Comparison of ENCODE assay signal across 31 cellular contexts in the genomic region with DNA sequence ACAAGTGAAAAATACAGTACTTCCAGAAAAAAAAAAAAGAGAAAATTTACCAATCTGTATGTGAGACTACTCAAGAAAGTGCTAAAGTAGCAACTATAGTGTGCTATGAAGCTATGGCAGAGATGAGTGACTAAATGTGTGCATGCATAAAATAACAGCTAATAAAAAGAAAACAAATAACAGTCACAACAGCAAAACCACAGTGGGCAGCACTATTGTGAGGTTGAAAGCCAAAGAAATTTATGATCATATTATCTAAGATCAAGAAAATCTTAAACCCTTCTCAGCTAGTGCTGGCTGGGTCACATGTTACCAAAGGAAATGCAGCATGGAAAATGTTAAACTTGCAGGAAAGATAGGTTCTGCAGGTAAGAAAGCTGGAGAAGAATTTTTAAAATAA. TPM values are rescaled to one million over a fixed set of nuclear protein-coding genes. Genes with fewer than 3 reads are reported as not detected.
"Had no signal": no experiment of that assay in that cellular context is flagged by ENCODE, and none has a peak within 500 bp of the region (broad histone marks: within the 10 kb centered on the region; RNA-seq: fewer than 3 reads in every experiment).

No MANE protein-coding gene starts in this region.

- H3K4me3 Mint-ChIP-seq: endodermal cell; immature natural killer cell; naive thymus-derived CD8-positive, alpha-beta T cell; nephron progenitor cell; stimulated activated memory B cell treated with anti-CD40 and anti-IgM and Interleukin-4, amounts not matched to agents 10 μg/mL and 1 μg/mL and 100 μg/mL, for 72 hours had no signal

- H3K4me3 ChIP-seq: dorsolateral prefrontal cortex, esophagus squamous epithelium, heart right ventricle, lower lobe of right lung, prostate gland, right atrium auricular region, sigmoid colon, spleen, testis, tibial artery, upper lobe of left lung had no signal

- H3K27me3 ChIP-seq: esophagus squamous epithelium, heart right ventricle, right atrium auricular region, sigmoid colon, spleen, testis, tibial artery, upper lobe of left lung had no signal

- H3K27ac ChIP-seq: dorsolateral prefrontal cortex, esophagus squamous epithelium, lower lobe of right lung, prostate gland, right atrium auricular region, sigmoid colon, spleen, testis, tibial artery, upper lobe of left lung had no signal

- DNase-seq: dorsolateral prefrontal cortex; effector CD4-positive, alpha-beta T cell; endodermal cell; erythroblast; esophagus squamous epithelium; foreskin melanocyte; glutamatergic neuron; heart right ventricle; hypothalamus; immature natural killer cell; islet precursor cell; left ventricle myocardium superior; lower lobe of right lung; naive thymus-derived CD8-positive, alpha-beta T cell; nephron progenitor cell; nucleus accumbens; sigmoid colon; spleen; stimulated activated CD4-positive, alpha-beta T cell treated with anti-CD3 and anti-CD28 coated beads, Interleukin-4, amount 100 ng/mL, for 4 hours; stimulated activated naive CD8-positive, alpha-beta T cell treated with anti-CD3 and anti-CD28 coated beads, Interleukin-15, Interleukin-2, amounts not matched to agents 100 U/mL and 50 U/mL, for 24 hours; substantia nigra; testis; tibial artery; upper lobe of left lung had no signal

- H3K9me3 Mint-ChIP-seq: endodermal cell; naive thymus-derived CD8-positive, alpha-beta T cell; nephron progenitor cell; stimulated activated memory B cell treated with anti-CD40 and anti-IgM and Interleukin-4, amounts not matched to agents 10 μg/mL and 1 μg/mL and 100 μg/mL, for 72 hours had no signal

- H3K4me1 ChIP-seq: esophagus squamous epithelium, prostate gland, sigmoid colon, spleen, testis, upper lobe of left lung had no signal

- H3K4me1 Mint-ChIP-seq: endodermal cell; immature natural killer cell; naive thymus-derived CD8-positive, alpha-beta T cell; nephron progenitor cell; stimulated activated memory B cell treated with anti-CD40 and anti-IgM and Interleukin-4, amounts not matched to agents 10 μg/mL and 1 μg/mL and 100 μg/mL, for 72 hours had no signal

- ATAC-seq: left ventricle myocardium superior; lower lobe of right lung; naive thymus-derived CD8-positive, alpha-beta T cell; stimulated activated memory B cell treated with anti-CD40 and anti-IgM and Interleukin-4, amounts not matched to agents 10 μg/mL and 1 μg/mL and 100 μg/mL, for 72 hours; stimulated activated naive CD8-positive, alpha-beta T cell treated with anti-CD3 and anti-CD28 coated beads, Interleukin-15, Interleukin-2, amounts not matched to agents 100 U/mL and 50 U/mL, for 24 hours had no signal

- H3K36me3 Mint-ChIP-seq: immature natural killer cell; naive thymus-derived CD8-positive, alpha-beta T cell; stimulated activated memory B cell treated with anti-CD40 and anti-IgM and Interleukin-4, amounts not matched to agents 10 μg/mL and 1 μg/mL and 100 μg/mL, for 72 hours had no signal

- H3K27ac Mint-ChIP-seq: endodermal cell; immature natural killer cell; naive thymus-derived CD8-positive, alpha-beta T cell; nephron progenitor cell; stimulated activated memory B cell treated with anti-CD40 and anti-IgM and Interleukin-4, amounts not matched to agents 10 μg/mL and 1 μg/mL and 100 μg/mL, for 72 hours had no signal

- H3K36me3 ChIP-seq: esophagus squamous epithelium, heart right ventricle, lower lobe of right lung, prostate gland, right atrium auricular region, sigmoid colon, spleen, tibial artery, upper lobe of left lung had no signal

- H3K9me3 ChIP-seq: esophagus squamous epithelium, heart right ventricle, lower lobe of right lung, prostate gland, right atrium auricular region, sigmoid colon, spleen, testis, tibial artery, upper lobe of left lung had no signal

RNA-seq across cellular contexts. Expression of gene OR2A5, which starts 15.8 kb away (rescaled TPM):
- total RNA-seq: dorsolateral prefrontal cortex; endodermal cell; esophagus squamous epithelium; heart right ventricle; left ventricle myocardium superior; lower lobe of right lung; mesenteric fat pad; myocyte; naive thymus-derived CD8-positive, alpha-beta T cell; osteocyte; prostate gland; right atrium auricular region; sigmoid colon; skeletal muscle tissue; spleen; upper lobe of left lung had no signal
- polyA plus RNA-seq: heart right ventricle, immature natural killer cell, sigmoid colon, spleen had no signal

RNA-seq across cellular contexts. Expression of gene OR6B1, which starts 32.9 kb away (rescaled TPM):
- total RNA-seq: endodermal cell; esophagus squamous epithelium; heart right ventricle; left ventricle myocardium superior; lower lobe of right lung; mesenteric fat pad; naive thymus-derived CD8-positive, alpha-beta T cell; osteocyte; prostate gland; right atrium auricular region; sigmoid colon; skeletal muscle tissue; spleen; upper lobe of left lung had no signal
- polyA plus RNA-seq: heart right ventricle; immature natural killer cell; naive thymus-derived CD8-positive, alpha-beta T cell; sigmoid colon; spleen had no signal

RNA-seq across cellular contexts. Expression of gene OR2A25, which starts 36.6 kb away (rescaled TPM):
- total RNA-seq: dorsolateral prefrontal cortex; endodermal cell; esophagus squamous epithelium; heart right ventricle; left ventricle myocardium superior; lower lobe of right lung; mesenteric fat pad; myocyte; naive thymus-derived CD8-positive, alpha-beta T cell; osteocyte; prostate gland; right atrium auricular region; sigmoid colon; skeletal muscle tissue; spleen; upper lobe of left lung had no signal
- polyA plus RNA-seq: heart right ventricle; immature natural killer cell; naive thymus-derived CD8-positive, alpha-beta T cell; sigmoid colon; spleen had no signal

RNA-seq across cellular contexts. Expression of gene OR2A12, which starts 53.1 kb away (rescaled TPM):
- total RNA-seq: dorsolateral prefrontal cortex; endodermal cell; esophagus squamous epithelium; heart right ventricle; left ventricle myocardium superior; lower lobe of right lung; mesenteric fat pad; myocyte; naive thymus-derived CD8-positive, alpha-beta T cell; osteocyte; prostate gland; right atrium auricular region; sigmoid colon; skeletal muscle tissue; spleen; upper lobe of left lung had no signal
- polyA plus RNA-seq: heart right ventricle; immature natural killer cell; naive thymus-derived CD8-positive, alpha-beta T cell; sigmoid colon; spleen had no signal
